ENCODE assay signal across 1 cellular context in the genomic region with DNA sequence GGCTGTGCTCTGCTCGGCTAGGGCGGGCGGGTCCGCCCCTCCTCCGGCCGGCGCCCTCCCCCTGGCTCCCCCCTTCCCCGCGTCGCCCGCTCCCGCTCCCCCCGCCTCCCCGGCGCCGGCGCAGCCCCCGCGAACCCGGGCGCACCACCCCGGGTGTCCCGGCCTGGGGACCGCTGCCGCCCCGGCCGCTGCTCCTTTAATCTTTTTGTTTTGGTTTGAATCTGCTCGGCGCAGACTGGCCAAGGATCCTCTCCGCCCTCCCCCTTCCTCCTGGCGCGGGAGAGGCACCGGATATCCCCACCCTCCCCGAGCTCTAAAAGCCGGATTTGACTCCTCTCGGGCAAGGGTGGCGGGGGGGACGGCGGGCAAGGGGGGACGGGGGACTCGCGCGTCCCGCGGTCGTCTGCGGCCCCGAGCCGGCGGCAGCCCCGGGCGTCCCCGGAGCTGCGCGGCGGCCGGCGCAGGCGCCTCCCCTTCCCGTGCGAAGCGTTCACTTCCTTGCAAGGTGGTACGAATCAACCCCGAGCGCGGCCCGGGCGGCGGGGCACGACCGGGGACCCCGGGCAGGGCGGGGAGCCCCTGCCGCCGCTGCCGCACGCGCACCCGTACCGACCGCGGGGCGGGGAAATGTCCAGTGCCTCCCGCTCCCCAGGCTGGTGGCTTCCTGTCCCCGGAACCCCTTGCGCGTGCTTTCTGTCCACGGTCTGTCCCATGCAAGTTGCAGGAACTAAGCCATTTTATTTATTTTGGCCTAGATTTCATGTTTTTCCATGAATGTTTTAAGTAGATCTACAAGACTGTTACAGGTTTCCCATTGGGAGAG.
TF ChIP-seq lines count a peak whose summit lies in the region.

A gene with protein sequence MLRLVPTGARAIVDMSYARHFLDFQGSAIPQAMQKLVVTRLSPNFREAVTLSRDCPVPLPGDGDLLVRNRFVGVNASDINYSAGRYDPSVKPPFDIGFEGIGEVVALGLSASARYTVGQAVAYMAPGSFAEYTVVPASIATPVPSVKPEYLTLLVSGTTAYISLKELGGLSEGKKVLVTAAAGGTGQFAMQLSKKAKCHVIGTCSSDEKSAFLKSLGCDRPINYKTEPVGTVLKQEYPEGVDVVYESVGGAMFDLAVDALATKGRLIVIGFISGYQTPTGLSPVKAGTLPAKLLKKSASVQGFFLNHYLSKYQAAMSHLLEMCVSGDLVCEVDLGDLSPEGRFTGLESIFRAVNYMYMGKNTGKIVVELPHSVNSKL (minus strand): TSS at position 11 of the 823 bp plus-strand sequence. CDS start 81 bp downstream, outside the sequence.

TF ChIP-seq in A549, 52 proteins besides CTCF, POLR2A, EP300 and RAD21 (continued from another document):
- TF ChIP-seq, protein P1, sequence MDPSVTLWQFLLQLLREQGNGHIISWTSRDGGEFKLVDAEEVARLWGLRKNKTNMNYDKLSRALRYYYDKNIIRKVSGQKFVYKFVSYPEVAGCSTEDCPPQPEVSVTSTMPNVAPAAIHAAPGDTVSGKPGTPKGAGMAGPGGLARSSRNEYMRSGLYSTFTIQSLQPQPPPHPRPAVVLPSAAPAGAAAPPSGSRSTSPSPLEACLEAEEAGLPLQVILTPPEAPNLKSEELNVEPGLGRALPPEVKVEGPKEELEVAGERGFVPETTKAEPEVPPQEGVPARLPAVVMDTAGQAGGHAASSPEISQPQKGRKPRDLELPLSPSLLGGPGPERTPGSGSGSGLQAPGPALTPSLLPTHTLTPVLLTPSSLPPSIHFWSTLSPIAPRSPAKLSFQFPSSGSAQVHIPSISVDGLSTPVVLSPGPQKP (IDR thresholded peaks at IDR 0.05; ENCODE audit: low read depth, low read length) = no peak
- no peak for TF ChIP-seq TFCP2L1 (CRISPR knock-in tag; IDR thresholded peaks at IDR 0.05)
- TF ChIP-seq EHMT2 (IDR thresholded peaks at IDR 0.05; ENCODE audit: low read depth) = no peak
- TF ChIP-seq ESRRA (IDR thresholded peaks at IDR 0.05; ENCODE audit: borderline replicate concordance, low read length) = no peak
- no peak for TF ChIP-seq HOXA7 (CRISPR knock-in tag; IDR thresholded peaks at IDR 0.05)
- no peak for TF ChIP-seq CBX2 (IDR thresholded peaks at IDR 0.05; ENCODE audit: borderline replicate concordance, low read depth)
- TF ChIP-seq, protein P2, sequence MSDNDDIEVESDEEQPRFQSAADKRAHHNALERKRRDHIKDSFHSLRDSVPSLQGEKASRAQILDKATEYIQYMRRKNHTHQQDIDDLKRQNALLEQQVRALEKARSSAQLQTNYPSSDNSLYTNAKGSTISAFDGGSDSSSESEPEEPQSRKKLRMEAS (IDR thresholded peaks at IDR 0.05) = peak; percentile 62
